Comparison of ENCODE assay signal across 9 cellular contexts in genomic region chr12:91326043-91327027, GRCh38.
DNase-seq lines count a peak whose midpoint lies in the region; ATAC-seq, FAIRE-seq and TF ChIP-seq lines count a peak whose summit lies in the region.
"Had no signal": no experiment of that assay in that cellular context is flagged by ENCODE, and none has a peak within 500 bp of the region (broad histone marks: within the 10 kb centered on the region; RNA-seq: fewer than 3 reads in every experiment).

No MANE protein-coding gene starts in this region.

- TF ChIP-seq CTCF in LNCAP (IDR thresholded peaks at IDR 0.05): peak; percentile 79
- TF ChIP-seq CTCF in WTC11 (IDR thresholded peaks at IDR 0.05): peak; percentile 69
- peak; percentile 68 to 86 (median 72) for TF ChIP-seq CTCF in transverse colon (IDR thresholded peaks at IDR 0.05)

- CTCF ChIA-PET in WTC11 (lab: Charles Lee): interaction anchor here (0.7 to 1.5 kb wide), 10 partner anchors 9 to 373 kb away, joined by 3 to 11 read pairs (median 5); no protein-coding TSS in a partner anchor

- peak; percentile 93 for FAIRE-seq in endometrium (lab: Jason Lieb, UNC)

- H3K9me3 Mint-ChIP-seq in WTC11: no peaks in the 10 kb centered on the region
- H3K9me3 Mint-ChIP-seq: activated naive CD8-positive, alpha-beta T cell treated with anti-CD3 and anti-CD28 coated beads, Interleukin-2, amount 10 ng/mL, durations not matched to agents 7 days and 5 days had no signal

- peak overlapping the region; percentile 1 to 29 (median 12) for H3K27ac ChIP-seq in transverse colon

- H3K27ac Mint-ChIP-seq in WTC11: no peak overlapping the region
- H3K27ac Mint-ChIP-seq: activated naive CD8-positive, alpha-beta T cell treated with anti-CD3 and anti-CD28 coated beads, Interleukin-2, amount 10 ng/mL, durations not matched to agents 7 days and 5 days had no signal

- H3K36me3 Mint-ChIP-seq in WTC11: no peaks in the 10 kb centered on the region
- H3K36me3 Mint-ChIP-seq: activated naive CD8-positive, alpha-beta T cell treated with anti-CD3 and anti-CD28 coated beads, Interleukin-2, amount 10 ng/mL, durations not matched to agents 7 days and 5 days had no signal

- in situ Hi-C loops in transverse colon (cut with MboI; ENCODE audit: low pct_ligation_motif_present in 1 of 4, low pct_unique_long_range_greater_than_20kb in 1 of 4, low sequenced_read_pairs in 3 of 4): loop anchor here (5.0 to 25.0 kb wide), 5 partner anchors 139 to 364 kb away; partner anchors contain the start of genes DCN (in 2 of the 4) and CCER1 (in 1 of the 4)

- intact Hi-C loops in transverse colon (cut with DNase I; ENCODE audit: low total_unique reads): loop anchor here (10.0 kb wide), 1 partner anchor 152 kb away; no protein-coding TSS in a partner anchor

- ATAC-seq in GM19463 (IDR thresholded peaks at IDR 0.05; ENCODE audit: unreplicated experiment): peak; percentile 72
- peak; percentile 71 for ATAC-seq in WTC11
- ATAC-seq in HG03342 (IDR thresholded peaks at IDR 0.05; ENCODE audit: unreplicated experiment): no peak

- H3K27me3 Mint-ChIP-seq in WTC11 (ENCODE audit: low read depth): no peaks in the 10 kb centered on the region

- H3K4me3 ChIP-seq in transverse colon: no peak overlapping the region

- H3K9me3 ChIP-seq in transverse colon: no peaks in the 10 kb centered on the region

- no peak for TF ChIP-seq POLR2A in transverse colon (IDR thresholded peaks at IDR 0.05)

- TF ChIP-seq EP300 in transverse colon (IDR thresholded peaks at IDR 0.05; ENCODE audit: low read depth): no peak

- H3K4me1 Mint-ChIP-seq in WTC11: no peaks in the 10 kb centered on the region
- H3K4me1 Mint-ChIP-seq: activated naive CD8-positive, alpha-beta T cell treated with anti-CD3 and anti-CD28 coated beads, Interleukin-2, amount 10 ng/mL, durations not matched to agents 7 days and 5 days had no signal

- WGBS in transverse colon (ENCODE audit: low coverage in 1 of 2), 2 donors: 30 to 34% methylated on average over 2 of the region's 2 CpGs

- DNase-seq in DMS153 (lab: John Stamatoyannopoulos, UW) (peak; percentile 4), WTC11 (ENCODE audit: low spot score) (peak; percentile 21), mucosa of gallbladder (ENCODE audit: low spot score) (peak; percentile 62), transverse colon (peak; percentile 19)
- DNase-seq: activated naive CD8-positive, alpha-beta T cell treated with anti-CD3 and anti-CD28 coated beads, Interleukin-2, amount 10 ng/mL, durations not matched to agents 7 days and 5 days had no signal

- H3K36me3 ChIP-seq in transverse colon: no peaks in the 10 kb centered on the region

- H3K27me3 ChIP-seq in transverse colon: no peaks in the 10 kb centered on the region

- H3K4me3 Mint-ChIP-seq in WTC11: no peak overlapping the region
- H3K4me3 Mint-ChIP-seq: activated naive CD8-positive, alpha-beta T cell treated with anti-CD3 and anti-CD28 coated beads, Interleukin-2, amount 10 ng/mL, durations not matched to agents 7 days and 5 days had no signal

- no peaks in the 10 kb centered on the region for H3K4me1 ChIP-seq in transverse colon

- POLR2A ChIA-PET in WTC11 (lab: Charles Lee): no interaction called here

TF ChIP-seq in WTC11, 78 proteins besides CTCF, POLR2A, EP300 and RAD21 (continues in another document):
- TF ChIP-seq ZNF138 (CRISPR knock-in tag; conservative IDR thresholded peaks at IDR 0.05) (no peak), ZNF317 (CRISPR knock-in tag; IDR thresholded peaks at IDR 0.05; ENCODE audit: borderline replicate concordance, low read depth) (no peak), MXD4 (CRISPR knock-in tag; IDR thresholded peaks at IDR 0.05; ENCODE audit: borderline replicate concordance) (no peak), CBFB (CRISPR knock-in tag; IDR thresholded peaks at IDR 0.05; ENCODE audit: low read depth) (no peak), ZNF219 (CRISPR knock-in tag; IDR thresholded peaks at IDR 0.05; ENCODE audit: borderline replicate concordance) (no peak), ZNF263 (CRISPR knock-in tag; IDR thresholded peaks at IDR 0.05; ENCODE audit: low read depth) (no peak), ZNF425 (CRISPR knock-in tag; conservative IDR thresholded peaks at IDR 0.05) (no peak), SOX15 (CRISPR knock-in tag; IDR thresholded peaks at IDR 0.05) (no peak), PRDM15 (CRISPR knock-in tag; IDR thresholded peaks at IDR 0.05) (no peak), MAX (CRISPR knock-in tag; IDR thresholded peaks at IDR 0.05) (no peak), HMGXB4 (CRISPR knock-in tag; IDR thresholded peaks at IDR 0.05) (no peak), IRF1 (CRISPR knock-in tag; IDR thresholded peaks at IDR 0.05) (no peak), NFATC4 (CRISPR knock-in tag; IDR thresholded peaks at IDR 0.05) (no peak), USF1 (CRISPR knock-in tag; IDR thresholded peaks at IDR 0.05) (no peak), JUN (CRISPR knock-in tag; IDR thresholded peaks at IDR 0.05) (no peak), TEAD4 (CRISPR knock-in tag; IDR thresholded peaks at IDR 0.05) (no peak), SMAD4 (CRISPR knock-in tag; IDR thresholded peaks at IDR 0.05) (no peak)

Comparison
In these comparisons a context has a peak if more than half of its experiments do, and no peak if none do; other contexts are left out.
1. DNase-seq: peak in every context shown above with its lines; median percentile 62 in mucosa of gallbladder; 21 in WTC11; 19 in transverse colon; 4 in DMS153.